13 cellular contexts compared by ENCODE assay signal in genomic region chr17:57881783-57882291, GRCh38. TPM values are rescaled to one million over a fixed set of nuclear protein-coding genes. Genes with fewer than 3 reads are reported as not detected.
A peak's percentile ranks its signal among the peaks of the same experiment; 100 is the strongest.
DNase-seq lines count a peak whose midpoint lies in the region; ATAC-seq, FAIRE-seq and TF ChIP-seq lines count a peak whose summit lies in the region.
"Had no signal": no experiment of that assay in that cellular context is flagged by ENCODE, and none has a peak within 500 bp of the region (broad histone marks: within the 10 kb centered on the region; RNA-seq: fewer than 3 reads in every experiment).

No MANE protein-coding gene starts in this region.

- peak overlapping the region; percentile 66; the same call in 1 of the 2 replicates for H3K4me2 ChIP-seq in GM23338

- H3K9me3 Mint-ChIP-seq in GM23338: peaks cover 10% of the 10 kb centered on the region; the same call in 2 of the 3 replicates
- H3K9me3 Mint-ChIP-seq in brain: no peaks in the 10 kb centered on the region
- H3K9me3 Mint-ChIP-seq: activated B cell treated with CpG ODN at 0.5 μM for 24 hours had no signal

- no peaks in the 10 kb centered on the region for H3K9me2 ChIP-seq in GM23338 (ENCODE audit: insufficient read depth)

- H3K4me1 Mint-ChIP-seq in GM23338 (peaks cover 46% of the 10 kb centered on the region), brain (peaks cover 54% of the 10 kb centered on the region)
- H3K4me1 Mint-ChIP-seq: activated B cell treated with CpG ODN at 0.5 μM for 24 hours had no signal

- no peak overlapping the region for H3K4me3 ChIP-seq in GM23338
- H3K4me3 ChIP-seq in left lung: no peak overlapping the region
- no peak overlapping the region for H3K4me3 ChIP-seq in skin epidermis

- H3K79me2 ChIP-seq in GM23338 (replicated peaks; ENCODE audit: insufficient read depth): no peaks in the 10 kb centered on the region

- H3K27me3 ChIP-seq in GM23338 (ENCODE audit: insufficient read depth): peaks cover 6% of the 10 kb centered on the region; the same call in 1 of the 2 replicates
- no peaks in the 10 kb centered on the region for H3K27me3 ChIP-seq in left lung

- H3K4me1 ChIP-seq in GM23338 (ENCODE audit: insufficient read depth): peaks cover 35% of the 10 kb centered on the region
- H3K4me1 ChIP-seq in left lung: peaks cover 10% of the 10 kb centered on the region in 2 donors

- DNase-seq in GM23338 (ENCODE audit: low spot score) (no peak), left lung (peak in 1 of 2 donors; percentile 49), frontal cortex (ENCODE audit: low spot score in 2 of 2) (no peak), DMS 273 treated with DMSO at 0.1 percent for 48 hours (lab: John Stamatoyannopoulos, UW) (no peak)
- no peak for DNase-seq in activated effector memory CD4-positive, alpha-beta T cell treated with anti-CD3 and anti-CD28 coated beads, Interleukin-2, amount 50 U/mL, for 16 hours
- DNase-seq: activated B cell treated with CpG ODN at 0.5 μM for 24 hours, AML-193, Karpas-422, SHP77 had no signal

- H3K9me3 ChIP-seq in left lung: no peaks in the 10 kb centered on the region

- H3K27me3 Mint-ChIP-seq in GM23338 (ENCODE audit: insufficient read depth, low read depth, poor library complexity) (peaks cover 21% of the 10 kb centered on the region), brain (no peaks in the 10 kb centered on the region)

- no peak for FAIRE-seq in frontal cortex (lab: Jason Lieb, UNC)
- FAIRE-seq: G401.6 had no signal

- ATAC-seq in GM23338: peak; percentile 9; the same call in 2 of the 3 replicates
- peak; percentile 17 for ATAC-seq in left lung
- ATAC-seq in HG02678 (IDR thresholded peaks at IDR 0.05; ENCODE audit: unreplicated experiment): no peak

- H3F3A ChIP-seq in GM23338 (replicated peaks; ENCODE audit: low read depth): peaks cover 18% of the 10 kb centered on the region; the same call in 1 of the 2 replicates

- H3K36me3 ChIP-seq in GM23338 (ENCODE audit: insufficient read depth) (no peaks in the 10 kb centered on the region; the same call in 1 of the 2 replicates), left lung (peaks cover 0 to 25% of the 10 kb centered on the region in 2 donors)

- no peak for TF ChIP-seq CTCF in GM23338 (conservative IDR thresholded peaks at IDR 0.05; ENCODE audit: low read depth in 2 of 2)
- TF ChIP-seq CTCF in brain (conservative IDR thresholded peaks at IDR 0.05): no peak
- no peak for TF ChIP-seq CTCF in left lung (IDR thresholded peaks at IDR 0.05)

- H3K4me3 Mint-ChIP-seq in GM23338 (no peak overlapping the region), brain (no peak overlapping the region)
- H3K4me3 Mint-ChIP-seq: activated B cell treated with CpG ODN at 0.5 μM for 24 hours had no signal

- intact Hi-C loops in left lung (cut with DNase I): no loop called here

- H3K27ac Mint-ChIP-seq in GM23338 (no peak overlapping the region), brain (peak overlapping the region; percentile 41 to 96 (median 77))
- H3K27ac Mint-ChIP-seq: activated B cell treated with CpG ODN at 0.5 μM for 24 hours had no signal

- H2AFZ ChIP-seq in GM23338: peak overlapping the region; percentile 1; the same call in 1 of the 2 replicates

- no peaks in the 10 kb centered on the region for H4K20me1 ChIP-seq in GM23338 (replicated peaks; ENCODE audit: insufficient read depth)

- H3K36me3 Mint-ChIP-seq in GM23338 (ENCODE audit: low read depth) (peaks cover 13% of the 10 kb centered on the region), brain (peaks cover 39% of the 10 kb centered on the region)

- H3K27ac ChIP-seq in GM23338 (ENCODE audit: low read depth) (peak overlapping the region; percentile 85), left lung (peak overlapping the region in 1 of 2 donors; percentile 19), skin epidermis (peak overlapping the region in 12 of 21 experiments; percentile 5 to 73 (median 44))

TF ChIP-seq in GM23338, 12 proteins besides CTCF, POLR2A, EP300 and RAD21:
- no peak for TF ChIP-seq JUNB (IDR thresholded peaks at IDR 0.05; ENCODE audit: unreplicated experiment)

RNA-seq across cellular contexts. Expression of gene MRPS23, which starts 32.0 kb away (rescaled TPM):
- 38.0 and 53.2 TPM in 2 replicates for total RNA-seq in GM23338 (2014; rRNA removed; shearing (Covaris generic))
- 65.5 and 74.5 TPM in 2 replicates for polyA plus RNA-seq in GM23338 (2016; fragmentation: Nextera tagmentation; extraction: Ambion mirVana)
- 58.5 TPM for polyA plus RNA-seq in brain (ENCODE audit: insufficient read depth, low read depth, low replicate concordance)
- 10 to 100 TPM; 39.2 to 39.8 TPM for total RNA-seq in left lung
- total RNA-seq in frontal cortex: 30.2 TPM
